16 cellular contexts compared by ENCODE assay signal in genomic region chr4:149884529-149885206, GRCh38.
DNase-seq lines count a peak whose midpoint lies in the region; ATAC-seq and TF ChIP-seq lines count a peak whose summit lies in the region.
"Had no signal": no experiment of that assay in that cellular context is flagged by ENCODE, and none has a peak within 500 bp of the region (broad histone marks: within the 10 kb centered on the region; RNA-seq: fewer than 3 reads in every experiment).

No MANE protein-coding gene starts in this region.

- H3K4me3 ChIP-seq in epithelial cell of proximal tubule (ENCODE audit: low read depth, low read length) (no peak overlapping the region), mucosa of descending colon (no peak overlapping the region)
- H3K4me3 ChIP-seq: coronary artery had no signal

- CTCF ChIA-PET in activated CD4-positive, alpha-beta T cell treated with anti-CD3 and anti-CD28 coated beads, Interleukin-2, amount 10 ng/mL, durations not matched to agents 7 days and 5 days (lab: Charles Lee) = no interaction called here

- intact Hi-C loops in mucosa of descending colon (cut with DNase I, micrococcal nuclease) = no loop called here

- POLR2A ChIA-PET in activated CD4-positive, alpha-beta T cell treated with anti-CD3 and anti-CD28 coated beads, Interleukin-2, amount 10 ng/mL, durations not matched to agents 7 days and 5 days (lab: Charles Lee) = no interaction called here

- H3K4me1 Mint-ChIP-seq in activated CD4-positive, alpha-beta T cell treated with anti-CD3 and anti-CD28 coated beads, Interleukin-2, amount 10 ng/mL, durations not matched to agents 7 days and 5 days = no peaks in the 10 kb centered on the region
- H3K4me1 Mint-ChIP-seq: activated naive CD4-positive, alpha-beta T cell treated with anti-CD3 and anti-CD28 coated beads, Interleukin-2, amount 50 U/mL, for 24 hours; CD4-positive, CD25-positive, alpha-beta regulatory T cell had no signal

- DNase-seq in epithelial cell of proximal tubule (ENCODE audit: low read depth) (peak; percentile 61), mucosa of descending colon (peak in 1 of 3 donors; percentile 35), RKO (ENCODE audit: low spot score) (no peak), NCI-H82 treated with DMSO at 0.1 percent for 48 hours (lab: John Stamatoyannopoulos, UW; ENCODE audit: unreplicated experiment) (no peak)
- DNase-seq in activated CD4-positive, alpha-beta T cell treated with anti-CD3 and anti-CD28 coated beads, Interleukin-2, amount 10 ng/mL, durations not matched to agents 7 days and 5 days = no peak
- DNase-seq: activated CD4-positive, CD25-positive, alpha-beta regulatory T cell treated with anti-CD3 and anti-CD28 coated beads, Interleukin-2, amount 50 U/mL, for 72 hours; activated T-cell treated with anti-CD3 and anti-CD28 coated beads, Interleukin-2, amount 50 U/mL, for 72 hours; CD4-positive, CD25-positive, alpha-beta regulatory T cell; islet precursor cell; MV-4-11; NCI-H2227 treated with DMSO at 0.1 percent for 48 hours had no signal

- no peaks in the 10 kb centered on the region for H3K27me3 Mint-ChIP-seq in activated CD4-positive, alpha-beta T cell treated with anti-CD3 and anti-CD28 coated beads, Interleukin-2, amount 10 ng/mL, durations not matched to agents 7 days and 5 days
- H3K27me3 Mint-ChIP-seq: CD4-positive, CD25-positive, alpha-beta regulatory T cell had no signal

- no peak overlapping the region for H3K4me3 Mint-ChIP-seq in activated CD4-positive, alpha-beta T cell treated with anti-CD3 and anti-CD28 coated beads, Interleukin-2, amount 10 ng/mL, durations not matched to agents 7 days and 5 days
- H3K4me3 Mint-ChIP-seq: activated naive CD4-positive, alpha-beta T cell treated with anti-CD3 and anti-CD28 coated beads, Interleukin-2, amount 50 U/mL, for 24 hours; activated T-cell treated with anti-CD3 and anti-CD28 coated beads, Interleukin-2, amount 50 U/mL, for 72 hours; CD4-positive, CD25-positive, alpha-beta regulatory T cell had no signal

- H3K9me3 Mint-ChIP-seq in activated CD4-positive, alpha-beta T cell treated with anti-CD3 and anti-CD28 coated beads, Interleukin-2, amount 10 ng/mL, durations not matched to agents 7 days and 5 days = no peaks in the 10 kb centered on the region
- H3K9me3 Mint-ChIP-seq: activated naive CD4-positive, alpha-beta T cell treated with anti-CD3 and anti-CD28 coated beads, Interleukin-2, amount 50 U/mL, for 24 hours had no signal

- no peaks in the 10 kb centered on the region for H3K36me3 Mint-ChIP-seq in activated CD4-positive, alpha-beta T cell treated with anti-CD3 and anti-CD28 coated beads, Interleukin-2, amount 10 ng/mL, durations not matched to agents 7 days and 5 days (ENCODE audit: low read depth)
- H3K36me3 Mint-ChIP-seq: activated naive CD4-positive, alpha-beta T cell treated with anti-CD3 and anti-CD28 coated beads, Interleukin-2, amount 50 U/mL, for 24 hours; CD4-positive, CD25-positive, alpha-beta regulatory T cell had no signal

- H3K36me3 ChIP-seq in mucosa of descending colon (ENCODE audit: low read depth) = no peaks in the 10 kb centered on the region

- peaks cover 12% of the 10 kb centered on the region for H3K4me1 ChIP-seq in mucosa of descending colon (ENCODE audit: low read depth)

- H3K27ac Mint-ChIP-seq in activated CD4-positive, alpha-beta T cell treated with anti-CD3 and anti-CD28 coated beads, Interleukin-2, amount 10 ng/mL, durations not matched to agents 7 days and 5 days = no peak overlapping the region
- H3K27ac Mint-ChIP-seq: activated naive CD4-positive, alpha-beta T cell treated with anti-CD3 and anti-CD28 coated beads, Interleukin-2, amount 50 U/mL, for 24 hours; activated T-cell treated with anti-CD3 and anti-CD28 coated beads, Interleukin-2, amount 50 U/mL, for 72 hours; CD4-positive, CD25-positive, alpha-beta regulatory T cell had no signal

- H3K9me3 ChIP-seq in mucosa of descending colon = no peaks in the 10 kb centered on the region

- TF ChIP-seq CTCF in epithelial cell of proximal tubule (conservative IDR thresholded peaks at IDR 0.05; ENCODE audit: low read depth, low read length) (no peak), mucosa of descending colon (IDR thresholded peaks at IDR 0.05) (no peak)

- ATAC-seq in GM18520 (IDR thresholded peaks at IDR 0.05; ENCODE audit: unreplicated experiment) = peak; percentile 90
- peak; percentile 59 for ATAC-seq in GM21786 (IDR thresholded peaks at IDR 0.05; ENCODE audit: unreplicated experiment)
- ATAC-seq in mucosa of descending colon = peak; percentile 93
- ATAC-seq in HG03097 (IDR thresholded peaks at IDR 0.05; ENCODE audit: low FRiP score, unreplicated experiment) = no peak
- ATAC-seq: activated T-cell treated with anti-CD3 and anti-CD28 coated beads, Interleukin-2, amount 50 U/mL, for 72 hours had no signal
